ENCODE assay signal across 8 cellular contexts in genomic region chr18:2985628-2986027, GRCh38. TPM values are rescaled to one million over a fixed set of nuclear protein-coding genes. Genes with fewer than 3 reads are reported as not detected.
DNase-seq lines count a peak whose midpoint lies in the region; ATAC-seq and TF ChIP-seq lines count a peak whose summit lies in the region.

No MANE protein-coding gene starts in this region.

- 68% methylated on average over 2 of the region's 2 CpGs for WGBS in smooth muscle cell (ENCODE audit: low lambda C conversion rate)

- POLR2A ChIA-PET in AG04450 (lab: Yijun Ruan, JAX), result interaction anchor here (0.7 to 1.0 kb wide), 2 partner anchors 10 to 22 kb away, joined by 3 to 9 read pairs; no protein-coding TSS in a partner anchor

- no peak for DNase-seq in AG04450 (ENCODE audit: low read depth, low spot score)
- peak; percentile 20 for DNase-seq in NCI-H226
- DNase-seq in epithelial cell of esophagus (ENCODE audit: low read depth), result peak; percentile 37
- no peak for DNase-seq in smooth muscle cell (lab: John Stamatoyannopoulos, UW; ENCODE audit: unreplicated experiment)
- DNase-seq in cerebellar cortex (ENCODE audit: low spot score), result no peak
- DNase-seq in NCI-H2196 treated with DMSO at 0.1 percent for 48 hours (lab: John Stamatoyannopoulos, UW; ENCODE audit: unreplicated experiment), result no peak
- DNase-seq in activated CD4-positive, alpha-beta T cell treated with anti-CD3 and anti-CD28 coated beads, Interleukin-2, amount 50 U/mL, for 4 hours, result no peak

- H3K9me3 ChIP-seq in AG04450 (ENCODE audit: control insufficient read depth, insufficient read depth, low read length), result peaks cover 1% of the 10 kb centered on the region
- H3K9me3 ChIP-seq in smooth muscle cell (replicated peaks; ENCODE audit: low read depth), result no peaks in the 10 kb centered on the region

- peaks cover 25% of the 10 kb centered on the region for H3K4me1 ChIP-seq in smooth muscle cell (ENCODE audit: low read depth)

- H3K4me3 ChIP-seq in AG04450 (ENCODE audit: low read depth, low read length) (no peak overlapping the region), epithelial cell of esophagus (ENCODE audit: low read length) (no peak overlapping the region), smooth muscle cell (no peak overlapping the region)

- H3F3A ChIP-seq in smooth muscle cell (ENCODE audit: low read depth), result no peaks in the 10 kb centered on the region

- peaks cover 46% of the 10 kb centered on the region for H3K79me2 ChIP-seq in smooth muscle cell (ENCODE audit: low read depth)

- peak; percentile 46 for TF ChIP-seq CTCF in AG04450 (IDR thresholded peaks at IDR 0.05; ENCODE audit: low read depth, low read length)
- TF ChIP-seq CTCF in epithelial cell of esophagus (IDR thresholded peaks at IDR 0.05; ENCODE audit: insufficient read depth, low read depth, low read length, missing control alignments), result peak; percentile 57
- peak; percentile 47 for TF ChIP-seq CTCF in smooth muscle cell (IDR thresholded peaks at IDR 0.05; ENCODE audit: borderline replicate concordance, insufficient read depth, poor library complexity, severe bottlenecking)

- no peak overlapping the region for H3K27ac ChIP-seq in AG04450 (ENCODE audit: low read depth, low read length)
- peak overlapping the region; percentile 10 for H3K27ac ChIP-seq in smooth muscle cell (ENCODE audit: low read depth)

- peak; percentile 38 for ATAC-seq in GM18858 (IDR thresholded peaks at IDR 0.05; ENCODE audit: unreplicated experiment)

- no peak overlapping the region for H2AFZ ChIP-seq in smooth muscle cell (ENCODE audit: low read depth)

- H3K27me3 ChIP-seq in AG04450 (ENCODE audit: control insufficient read depth, insufficient read depth, low read length) (no peaks in the 10 kb centered on the region), smooth muscle cell (ENCODE audit: low read depth) (no peaks in the 10 kb centered on the region)

- CTCF ChIA-PET in AG04450 (lab: Charles Lee), result interaction anchor here (0.8 to 2.1 kb wide), 11 partner anchors 9 to 600 kb away, joined by 3 to 25 read pairs (median 4); no protein-coding TSS in a partner anchor

- no peaks in the 10 kb centered on the region for H3K36me3 ChIP-seq in smooth muscle cell (ENCODE audit: low read depth)

- peaks cover 54% of the 10 kb centered on the region for H4K20me1 ChIP-seq in smooth muscle cell (ENCODE audit: low read depth)

- H3K9ac ChIP-seq in smooth muscle cell (ENCODE audit: low read depth), result no peak overlapping the region

- H3K4me2 ChIP-seq in smooth muscle cell, result peak overlapping the region; percentile 32

RNA-seq across cellular contexts. Expression of gene LPIN2, which starts 27.3 kb away (rescaled TPM):
- polyA plus RNA-seq in AG04450 (2011; rRNA removed), result 41.9 and 46.7 TPM in 2 replicates
- polyA minus RNA-seq in AG04450 (2011; rRNA and poly(A)+ RNA removed), result 40.2 and 47.5 TPM in 2 replicates
- total RNA-seq in smooth muscle cell, result 17.9 and 20.0 TPM in 2 replicates
- 12.4 and 15.4 TPM in 2 replicates for polyA plus RNA-seq in smooth muscle cell

Comparison
In these comparisons a context has a peak if more than half of its experiments do, and no peak if none do; other contexts are left out.
1. DNase-seq: peak in NCI-H226 (single experiment) and epithelial cell of esophagus (single experiment); none in AG04450 (single experiment), smooth muscle cell (single experiment), cerebellar cortex (single experiment), NCI-H2196 treated with DMSO at 0.1 percent for 48 hours (single experiment) and activated CD4-positive, alpha-beta T cell treated with anti-CD3 and anti-CD28 coated beads, Interleukin-2, amount 50 U/mL, for 4 hours (0 of 2).
2. Peak in every context shown above with its lines, with median percentiles within 50 percentile points of each other: CTCF ChIP-seq.